4 cellular contexts compared by ENCODE assay signal in the genomic region with DNA sequence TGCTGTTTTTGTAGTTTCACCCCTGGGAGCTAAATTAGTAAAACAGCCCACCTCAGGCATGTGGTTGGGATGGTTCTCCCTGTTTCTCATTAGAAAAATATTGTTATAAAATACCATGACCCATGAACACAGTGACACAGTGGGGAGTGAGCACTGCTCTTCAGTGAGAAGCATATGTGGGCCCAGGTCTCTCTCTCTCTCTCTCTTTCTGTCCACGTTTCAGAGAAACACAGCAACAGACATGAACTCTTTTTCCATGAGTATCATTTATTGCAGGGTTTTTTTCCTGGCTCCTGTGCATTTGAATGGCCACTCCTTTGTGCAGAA.
TF ChIP-seq lines count a peak whose summit lies in the region.

No MANE protein-coding gene starts in this region.

TF ChIP-seq in liver, 16 proteins besides CTCF, POLR2A, EP300 and RAD21:
- TF ChIP-seq HNF4G (IDR thresholded peaks at IDR 0.05) (no peak), TAF1 (conservative IDR thresholded peaks at IDR 0.05) (no peak)
- TF ChIP-seq, protein P1, sequence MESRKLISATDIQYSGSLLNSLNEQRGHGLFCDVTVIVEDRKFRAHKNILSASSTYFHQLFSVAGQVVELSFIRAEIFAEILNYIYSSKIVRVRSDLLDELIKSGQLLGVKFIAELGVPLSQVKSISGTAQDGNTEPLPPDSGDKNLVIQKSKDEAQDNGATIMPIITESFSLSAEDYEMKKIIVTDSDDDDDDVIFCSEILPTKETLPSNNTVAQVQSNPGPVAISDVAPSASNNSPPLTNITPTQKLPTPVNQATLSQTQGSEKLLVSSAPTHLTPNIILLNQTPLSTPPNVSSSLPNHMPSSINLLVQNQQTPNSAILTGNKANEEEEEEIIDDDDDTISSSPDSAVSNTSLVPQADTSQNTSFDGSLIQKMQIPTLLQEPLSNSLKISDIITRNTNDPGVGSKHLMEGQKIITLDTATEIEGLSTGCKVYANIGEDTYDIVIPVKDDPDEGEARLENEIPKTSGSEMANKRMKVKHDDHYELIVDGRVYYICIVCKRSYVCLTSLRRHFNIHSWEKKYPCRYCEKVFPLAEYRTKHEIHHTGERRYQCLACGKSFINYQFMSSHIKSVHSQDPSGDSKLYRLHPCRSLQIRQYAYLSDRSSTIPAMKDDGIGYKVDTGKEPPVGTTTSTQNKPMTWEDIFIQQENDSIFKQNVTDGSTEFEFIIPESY (IDR thresholded peaks at IDR 0.05), result peak; percentile 9

TF ChIP-seq in HepG2, 621 proteins besides CTCF, POLR2A, EP300 and RAD21 (continues in another document):
- no peak for TF ChIP-seq ZNF253 (CRISPR knock-in tag; IDR thresholded peaks at IDR 0.05; ENCODE audit: borderline replicate concordance)
- TF ChIP-seq SKI (IDR thresholded peaks at IDR 0.05; ENCODE audit: partially characterized antibody), result no peak
- TF ChIP-seq ZBTB7A (CRISPR knock-in tag; IDR thresholded peaks at IDR 0.05), result no peak
- no peak for TF ChIP-seq CHCHD3 (CRISPR knock-in tag; IDR thresholded peaks at IDR 0.05)
- no peak for TF ChIP-seq ZNF10 (CRISPR knock-in tag; IDR thresholded peaks at IDR 0.05; ENCODE audit: borderline replicate concordance, low read depth)
- TF ChIP-seq ZNF251 (CRISPR knock-in tag; IDR thresholded peaks at IDR 0.05), result no peak
- TF ChIP-seq ELF3 (CRISPR knock-in tag; IDR thresholded peaks at IDR 0.05), result no peak
- TF ChIP-seq, protein P2, sequence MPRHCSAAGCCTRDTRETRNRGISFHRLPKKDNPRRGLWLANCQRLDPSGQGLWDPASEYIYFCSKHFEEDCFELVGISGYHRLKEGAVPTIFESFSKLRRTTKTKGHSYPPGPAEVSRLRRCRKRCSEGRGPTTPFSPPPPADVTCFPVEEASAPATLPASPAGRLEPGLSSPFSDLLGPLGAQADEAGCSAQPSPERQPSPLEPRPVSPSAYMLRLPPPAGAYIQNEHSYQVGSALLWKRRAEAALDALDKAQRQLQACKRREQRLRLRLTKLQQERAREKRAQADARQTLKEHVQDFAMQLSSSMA (CRISPR knock-in tag; IDR thresholded peaks at IDR 0.05), result no peak
- no peak for TF ChIP-seq ZNF343 (CRISPR knock-in tag; IDR thresholded peaks at IDR 0.05)
- TF ChIP-seq ZNF577 (CRISPR knock-in tag; IDR thresholded peaks at IDR 0.05; ENCODE audit: borderline replicate concordance, low read depth), result no peak
- no peak for TF ChIP-seq ZNF746 (CRISPR knock-in tag; IDR thresholded peaks at IDR 0.05)
- TF ChIP-seq, protein P3, sequence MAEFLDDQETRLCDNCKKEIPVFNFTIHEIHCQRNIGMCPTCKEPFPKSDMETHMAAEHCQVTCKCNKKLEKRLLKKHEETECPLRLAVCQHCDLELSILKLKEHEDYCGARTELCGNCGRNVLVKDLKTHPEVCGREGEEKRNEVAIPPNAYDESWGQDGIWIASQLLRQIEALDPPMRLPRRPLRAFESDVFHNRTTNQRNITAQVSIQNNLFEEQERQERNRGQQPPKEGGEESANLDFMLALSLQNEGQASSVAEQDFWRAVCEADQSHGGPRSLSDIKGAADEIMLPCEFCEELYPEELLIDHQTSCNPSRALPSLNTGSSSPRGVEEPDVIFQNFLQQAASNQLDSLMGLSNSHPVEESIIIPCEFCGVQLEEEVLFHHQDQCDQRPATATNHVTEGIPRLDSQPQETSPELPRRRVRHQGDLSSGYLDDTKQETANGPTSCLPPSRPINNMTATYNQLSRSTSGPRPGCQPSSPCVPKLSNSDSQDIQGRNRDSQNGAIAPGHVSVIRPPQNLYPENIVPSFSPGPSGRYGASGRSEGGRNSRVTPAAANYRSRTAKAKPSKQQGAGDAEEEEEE (CRISPR knock-in tag; IDR thresholded peaks at IDR 0.05; ENCODE audit: borderline replicate concordance), result no peak
- TF ChIP-seq ZNF564 (CRISPR knock-in tag; IDR thresholded peaks at IDR 0.05), result no peak
- no peak for TF ChIP-seq NR2F6 (IDR thresholded peaks at IDR 0.05)
- TF ChIP-seq NR2F6 (CRISPR knock-in tag; IDR thresholded peaks at IDR 0.05), result no peak
- TF ChIP-seq, protein P4, sequence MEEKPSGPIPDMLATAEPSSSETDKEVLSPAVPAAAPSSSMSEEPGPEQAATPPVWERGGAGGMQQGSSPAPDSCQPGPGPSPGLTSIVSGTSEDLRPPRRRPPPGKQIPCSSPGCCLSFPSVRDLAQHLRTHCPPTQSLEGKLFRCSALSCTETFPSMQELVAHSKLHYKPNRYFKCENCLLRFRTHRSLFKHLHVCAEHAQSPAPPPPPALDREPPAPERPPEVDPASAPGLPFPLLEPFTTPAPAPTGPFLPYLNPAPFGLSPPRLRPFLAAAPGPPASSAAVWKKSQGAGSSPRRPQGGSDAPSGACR (CRISPR knock-in tag; IDR thresholded peaks at IDR 0.05), result no peak

TF ChIP-seq in SK-N-SH treated with all-trans-retinoic acid at 6 μM for 48 hours, 23 proteins besides CTCF, POLR2A, EP300 and RAD21:
- TF ChIP-seq, protein P5, sequence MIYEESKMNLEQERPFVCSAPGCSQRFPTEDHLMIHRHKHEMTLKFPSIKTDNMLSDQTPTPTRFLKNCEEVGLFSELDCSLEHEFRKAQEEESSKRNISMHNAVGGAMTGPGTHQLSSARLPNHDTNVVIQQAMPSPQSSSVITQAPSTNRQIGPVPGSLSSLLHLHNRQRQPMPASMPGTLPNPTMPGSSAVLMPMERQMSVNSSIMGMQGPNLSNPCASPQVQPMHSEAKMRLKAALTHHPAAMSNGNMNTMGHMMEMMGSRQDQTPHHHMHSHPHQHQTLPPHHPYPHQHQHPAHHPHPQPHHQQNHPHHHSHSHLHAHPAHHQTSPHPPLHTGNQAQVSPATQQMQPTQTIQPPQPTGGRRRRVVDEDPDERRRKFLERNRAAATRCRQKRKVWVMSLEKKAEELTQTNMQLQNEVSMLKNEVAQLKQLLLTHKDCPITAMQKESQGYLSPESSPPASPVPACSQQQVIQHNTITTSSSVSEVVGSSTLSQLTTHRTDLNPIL (CRISPR knock-in tag; IDR thresholded peaks at IDR 0.05; ENCODE audit: low read depth), result no peak
- TF ChIP-seq ZC3H10 (CRISPR knock-in tag; IDR thresholded peaks at IDR 0.05) (no peak), ARNTL (CRISPR knock-in tag; IDR thresholded peaks at IDR 0.05; ENCODE audit: borderline replicate concordance, low read depth) (no peak), SNAI2 (CRISPR knock-in tag; IDR thresholded peaks at IDR 0.05) (no peak), ZFP30 (CRISPR knock-in tag; IDR thresholded peaks at IDR 0.05) (no peak), ZNF565 (CRISPR knock-in tag; conservative IDR thresholded peaks at IDR 0.05; ENCODE audit: low read depth) (no peak), ZFP3 (CRISPR knock-in tag; IDR thresholded peaks at IDR 0.05) (no peak), GLIS3 (CRISPR knock-in tag; IDR thresholded peaks at IDR 0.05) (no peak), ZNF70 (CRISPR knock-in tag; IDR thresholded peaks at IDR 0.05) (no peak), TCF4 (CRISPR knock-in tag; IDR thresholded peaks at IDR 0.05; ENCODE audit: borderline replicate concordance) (no peak)
- TF ChIP-seq, protein P6, sequence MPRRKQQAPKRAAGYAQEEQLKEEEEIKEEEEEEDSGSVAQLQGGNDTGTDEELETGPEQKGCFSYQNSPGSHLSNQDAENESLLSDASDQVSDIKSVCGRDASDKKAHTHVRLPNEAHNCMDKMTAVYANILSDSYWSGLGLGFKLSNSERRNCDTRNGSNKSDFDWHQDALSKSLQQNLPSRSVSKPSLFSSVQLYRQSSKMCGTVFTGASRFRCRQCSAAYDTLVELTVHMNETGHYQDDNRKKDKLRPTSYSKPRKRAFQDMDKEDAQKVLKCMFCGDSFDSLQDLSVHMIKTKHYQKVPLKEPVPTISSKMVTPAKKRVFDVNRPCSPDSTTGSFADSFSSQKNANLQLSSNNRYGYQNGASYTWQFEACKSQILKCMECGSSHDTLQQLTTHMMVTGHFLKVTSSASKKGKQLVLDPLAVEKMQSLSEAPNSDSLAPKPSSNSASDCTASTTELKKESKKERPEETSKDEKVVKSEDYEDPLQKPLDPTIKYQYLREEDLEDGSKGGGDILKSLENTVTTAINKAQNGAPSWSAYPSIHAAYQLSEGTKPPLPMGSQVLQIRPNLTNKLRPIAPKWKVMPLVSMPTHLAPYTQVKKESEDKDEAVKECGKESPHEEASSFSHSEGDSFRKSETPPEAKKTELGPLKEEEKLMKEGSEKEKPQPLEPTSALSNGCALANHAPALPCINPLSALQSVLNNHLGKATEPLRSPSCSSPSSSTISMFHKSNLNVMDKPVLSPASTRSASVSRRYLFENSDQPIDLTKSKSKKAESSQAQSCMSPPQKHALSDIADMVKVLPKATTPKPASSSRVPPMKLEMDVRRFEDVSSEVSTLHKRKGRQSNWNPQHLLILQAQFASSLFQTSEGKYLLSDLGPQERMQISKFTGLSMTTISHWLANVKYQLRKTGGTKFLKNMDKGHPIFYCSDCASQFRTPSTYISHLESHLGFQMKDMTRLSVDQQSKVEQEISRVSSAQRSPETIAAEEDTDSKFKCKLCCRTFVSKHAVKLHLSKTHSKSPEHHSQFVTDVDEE (CRISPR knock-in tag; IDR thresholded peaks at IDR 0.05), result no peak

TF ChIP-seq in GM12891, 5 proteins besides CTCF, POLR2A, EP300 and RAD21:
- TF ChIP-seq TAF1 (IDR thresholded peaks at IDR 0.05; ENCODE audit: low read depth, low read length) (no peak), PAX5 (IDR thresholded peaks at IDR 0.05; ENCODE audit: insufficient read depth, low read length, severe bottlenecking) (no peak), POU2F2 (IDR thresholded peaks at IDR 0.05; ENCODE audit: low read depth, low read length) (no peak), SPI1 (IDR thresholded peaks at IDR 0.05; ENCODE audit: low read depth, low read length) (no peak), POLR2AphosphoS5 (IDR thresholded peaks at IDR 0.05; ENCODE audit: low read depth, low read length) (no peak)
TF ChIP-seq in GM12891: peak in this region for 0.
